9 cellular contexts compared by ENCODE assay signal in the genomic region with DNA sequence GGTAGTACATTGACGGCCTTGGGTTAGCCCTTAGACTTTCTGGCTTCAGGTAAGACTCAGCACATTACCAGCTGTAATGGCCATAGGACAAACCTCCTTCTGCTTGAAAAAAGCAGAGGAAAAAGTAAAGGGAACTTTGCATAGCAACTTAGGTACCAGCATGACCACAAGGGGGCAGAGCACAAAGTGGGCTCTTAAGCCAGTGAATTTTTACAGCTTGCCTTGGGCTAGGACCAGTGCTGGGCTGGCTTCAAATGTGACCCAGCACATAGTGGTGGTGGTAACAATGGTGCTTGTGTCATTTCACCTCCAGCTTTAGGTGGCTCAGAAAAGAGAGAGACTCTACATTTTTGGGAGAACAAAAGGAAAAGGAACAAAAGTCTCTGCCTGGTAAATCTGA.
DNase-seq lines count a peak whose midpoint lies in the region; ATAC-seq, FAIRE-seq and TF ChIP-seq lines count a peak whose summit lies in the region.
"Had no signal": no experiment of that assay in that cellular context is flagged by ENCODE, and none has a peak within 500 bp of the region (broad histone marks: within the 10 kb centered on the region; RNA-seq: fewer than 3 reads in every experiment).

No MANE protein-coding gene starts in this region.

- 66 to 100% (median 82%) methylated on average over 1 of the region's 1 CpG for WGBS in adrenal gland, 4 donors
- 0% methylated on average over 1 of the region's 1 CpG for WGBS in HepG2 (ENCODE audit: low lambda C conversion rate)

- no peak for TF ChIP-seq POLR2A in adrenal gland (IDR thresholded peaks at IDR 0.05)
- no peak for TF ChIP-seq POLR2A in HepG2 (IDR thresholded peaks at IDR 0.05; ENCODE audit: insufficient read depth in 1 of 2, low read depth in 2 of 2, low read length in 2 of 2)

- H3K27ac ChIP-seq in DOHH2 (ENCODE audit: low read depth, low read length) (no peak overlapping the region), adrenal gland (no peak overlapping the region), HepG2 (ENCODE audit: extremely low read length, insufficient read depth, low read length) (no peak overlapping the region)
- H3K27ac ChIP-seq: RWPE1 had no signal

- H2AFZ ChIP-seq in HepG2 (ENCODE audit: low read length) = no peak overlapping the region

- no peaks in the 10 kb centered on the region for H3K9me3 ChIP-seq in DOHH2 (ENCODE audit: control insufficient read depth, insufficient read depth, low read length)
- no peaks in the 10 kb centered on the region for H3K9me3 ChIP-seq in adrenal gland (replicated peaks in 1 of 3)
- no peaks in the 10 kb centered on the region for H3K9me3 ChIP-seq in HepG2 (ENCODE audit: low read length)

- peak; percentile 47 for TF ChIP-seq CTCF in DOHH2 (IDR thresholded peaks at IDR 0.05; ENCODE audit: low read depth, low read length, poor library complexity, severe bottlenecking)
- TF ChIP-seq CTCF in adrenal gland (IDR thresholded peaks at IDR 0.05) = peak in 4 of 6 experiments; percentile 21 to 52 (median 31)
- TF ChIP-seq CTCF in HepG2 (CRISPR knock-in tag; IDR thresholded peaks at IDR 0.05) = peak; percentile 47

- peak; percentile 53 for FAIRE-seq in HepG2 (lab: Jason Lieb, UNC)

- no peaks in the 10 kb centered on the region for H3F3A ChIP-seq in DOHH2 (ENCODE audit: control insufficient read depth, insufficient read depth)

- DNase-seq in adrenal gland (peak in 3 of 7 donors; percentile 15 to 34 (median 17)), HepG2 (ENCODE audit: low spot score) (peak; percentile 3), LoVo (ENCODE audit: low spot score) (no peak)
- DNase-seq in activated CD4-positive, alpha-beta T cell treated with anti-CD3 and anti-CD28 coated beads for 4 hours = no peak

- H3K4me3 ChIP-seq in DOHH2 (ENCODE audit: low read length) (no peak overlapping the region), adrenal gland (no peak overlapping the region), HepG2 (replicated peaks in 1 of 3; ENCODE audit: insufficient read depth in 1 of 3, low read depth in 2 of 3, low read length in 3 of 3) (no peak overlapping the region)

- ATAC-seq in HG02885 (IDR thresholded peaks at IDR 0.05; ENCODE audit: poor library complexity, unreplicated experiment) (peak; percentile 69), HepG2 (peak; percentile 60; the same call in 2 of the 3 replicates), GM18498 (IDR thresholded peaks at IDR 0.05; ENCODE audit: unreplicated experiment) (no peak), HG02610 (IDR thresholded peaks at IDR 0.05; ENCODE audit: unreplicated experiment) (no peak)

- in situ Hi-C loops in HepG2 (cut with HindIII; ENCODE audit: extremely low pct_ligation_motif_present, low pct_unique_long_range_greater_than_20kb) = no loop called here

- H3K4me1 ChIP-seq in DOHH2 (ENCODE audit: control insufficient read depth, low read length) = no peaks in the 10 kb centered on the region
- no peaks in the 10 kb centered on the region for H3K4me1 ChIP-seq in adrenal gland (replicated peaks in 1 of 2)
- H3K4me1 ChIP-seq in HepG2 (ENCODE audit: insufficient read depth, low read length) = no peaks in the 10 kb centered on the region

- H3K4me2 ChIP-seq in DOHH2 (ENCODE audit: low read length) (no peak overlapping the region), HepG2 (ENCODE audit: low read depth, low read length) (no peak overlapping the region)

- no peaks in the 10 kb centered on the region for H4K20me1 ChIP-seq in DOHH2 (ENCODE audit: control insufficient read depth, insufficient read depth, low read depth, low read length)
- H4K20me1 ChIP-seq in HepG2 (ENCODE audit: insufficient read depth, low read length) = no peaks in the 10 kb centered on the region

- H3K9me2 ChIP-seq in DOHH2 (replicated peaks; ENCODE audit: control insufficient read depth, low read length) = no peaks in the 10 kb centered on the region

- TF ChIP-seq RAD21 in HepG2 (CRISPR knock-in tag; IDR thresholded peaks at IDR 0.05) = no peak

- POLR2A ChIA-PET in HepG2 (lab: Yijun Ruan, JAX) = no interaction called here

- no TSS peak for BruUV-seq in HepG2 (replicated peaks; lab: Mats Ljungman, UMichigan)

- CTCF ChIA-PET in HepG2 (lab: Yijun Ruan, JAX; ENCODE audit: low intra/inter-chr PET ratio, low total read pairs) = interaction anchor here (1.1 kb wide), 1 partner anchor 1029 kb away, joined by 3 read pairs; no protein-coding TSS in a partner anchor

- H3K36me3 ChIP-seq in DOHH2 (ENCODE audit: control insufficient read depth, low read length) (no peaks in the 10 kb centered on the region), adrenal gland (replicated peaks in 1 of 2) (no peaks in the 10 kb centered on the region), HepG2 (replicated peaks in 1 of 2; ENCODE audit: control insufficient read depth in 1 of 2, insufficient read depth in 2 of 2, low read length in 2 of 2) (no peaks in the 10 kb centered on the region)

- no peak for TF ChIP-seq EP300 in HepG2 (IDR thresholded peaks at IDR 0.05; ENCODE audit: low read depth in 2 of 2, low read length in 2 of 2)
- no peak for TF ChIP-seq EP300 in HepG2 (CRISPR knock-in tag; IDR thresholded peaks at IDR 0.05; ENCODE audit: borderline replicate concordance)

- no peaks in the 10 kb centered on the region for H3K27me3 ChIP-seq in DOHH2 (ENCODE audit: control insufficient read depth, low read length)
- peaks cover 4% of the 10 kb centered on the region for H3K27me3 ChIP-seq in adrenal gland
- H3K27me3 ChIP-seq in HepG2 (ENCODE audit: control insufficient read depth in 1 of 2, insufficient read depth in 2 of 2, low read length in 2 of 2) = no peaks in the 10 kb centered on the region

- H3K79me2 ChIP-seq in DOHH2 (ENCODE audit: control insufficient read depth, low read length) (no peaks in the 10 kb centered on the region), HepG2 (ENCODE audit: insufficient read depth, low read length) (no peaks in the 10 kb centered on the region)

- intact Hi-C loops in adrenal gland (cut with DNase I) = no loop called here
- intact Hi-C loops in HepG2 (cut with micrococcal nuclease; ENCODE audit: unreplicated experiment) = loop anchor here (1.0 to 10.0 kb wide), 2 partner anchors 81 to 1031 kb away; no protein-coding TSS in a partner anchor

- H3K9ac ChIP-seq in HepG2 (ENCODE audit: insufficient read depth, low read depth, low read length) = no peak overlapping the region

TF ChIP-seq in HepG2, 621 proteins besides CTCF, POLR2A, EP300 and RAD21:
- TF ChIP-seq SMC3 (IDR thresholded peaks at IDR 0.05; ENCODE audit: low read length) (peak; percentile 30; the same call in 1 of the 2 replicates), KAT8 (CRISPR knock-in tag; IDR thresholded peaks at IDR 0.05) (no peak)

Comparison
In these comparisons a context has a peak if more than half of its experiments do, and no peak if none do; other contexts are left out.
1. ATAC-seq: peak in HG02885 (single experiment) and HepG2 (single experiment); none in GM18498 (single experiment) and HG02610 (single experiment).
2. Peak in every context shown above with its lines, with median percentiles within 50 percentile points of each other: CTCF ChIP-seq.